In genomic region chr6:5174756-5175155, GRCh38 we compare ENCODE assay signal across 10 cellular contexts.
A peak's percentile ranks its signal among the peaks of the same experiment; 100 is the strongest.
DNase-seq lines count a peak whose midpoint lies in the region; ATAC-seq and TF ChIP-seq lines count a peak whose summit lies in the region.
"Had no signal": no experiment of that assay in that cellular context is flagged by ENCODE, and none has a peak within 500 bp of the region (broad histone marks: within the 10 kb centered on the region; RNA-seq: fewer than 3 reads in every experiment).

No MANE protein-coding gene starts in this region.

- no peak for TF ChIP-seq CTCF in GM12865 (IDR thresholded peaks at IDR 0.05; ENCODE audit: insufficient read depth, low read depth, low read length, missing control alignments)

- peak overlapping the region; percentile 67 for H3K4me3 Mint-ChIP-seq in activated T-helper 17 cell treated with anti-CD3 and anti-CD28 coated beads, Interleukin-2, amount 50 U/mL, for 72 hours
- peak overlapping the region; percentile 82 for H3K4me3 Mint-ChIP-seq in natural killer cell treated with Interleukin-12 subunit alpha and Interleukin-12 subunit beta and Interleukin-15 and Interleukin-18, amount 100 ng/mL, for 72 hours
- H3K4me3 Mint-ChIP-seq: endodermal cell had no signal

- peak; percentile 13 for ATAC-seq in HG03175 (IDR thresholded peaks at IDR 0.05; ENCODE audit: unreplicated experiment)
- no peak for ATAC-seq in activated T-helper 17 cell treated with anti-CD3 and anti-CD28 coated beads, Interleukin-2, amount 50 U/mL, for 72 hours (replicated peaks)
- ATAC-seq in natural killer cell treated with Interleukin-12 subunit alpha and Interleukin-12 subunit beta and Interleukin-15 and Interleukin-18, amount 100 ng/mL, for 72 hours: no peak
- ATAC-seq in HG02588 (IDR thresholded peaks at IDR 0.05; ENCODE audit: unreplicated experiment): no peak

- peak overlapping the region; percentile 85 for H3K27ac Mint-ChIP-seq in activated T-helper 17 cell treated with anti-CD3 and anti-CD28 coated beads, Interleukin-2, amount 50 U/mL, for 72 hours
- peak overlapping the region; percentile 90 to 98 for H3K27ac Mint-ChIP-seq in natural killer cell treated with Interleukin-12 subunit alpha and Interleukin-12 subunit beta and Interleukin-15 and Interleukin-18, amount 100 ng/mL, for 72 hours
- H3K27ac Mint-ChIP-seq: endodermal cell had no signal

- POLR2A ChIA-PET in HEK293T (lab: Yijun Ruan, JAX): no interaction called here

- H3K4me1 Mint-ChIP-seq in activated T-helper 17 cell treated with anti-CD3 and anti-CD28 coated beads, Interleukin-2, amount 50 U/mL, for 72 hours: peaks cover 22% of the 10 kb centered on the region
- H3K4me1 Mint-ChIP-seq in natural killer cell treated with Interleukin-12 subunit alpha and Interleukin-12 subunit beta and Interleukin-15 and Interleukin-18, amount 100 ng/mL, for 72 hours (ENCODE audit: low read depth in 2 of 2): peaks cover 32 to 33% of the 10 kb centered on the region in 2 donors

- H3K27me3 Mint-ChIP-seq in activated T-helper 17 cell treated with anti-CD3 and anti-CD28 coated beads, Interleukin-2, amount 50 U/mL, for 72 hours: no peaks in the 10 kb centered on the region
- no peaks in the 10 kb centered on the region for H3K27me3 Mint-ChIP-seq in natural killer cell treated with Interleukin-12 subunit alpha and Interleukin-12 subunit beta and Interleukin-15 and Interleukin-18, amount 100 ng/mL, for 72 hours

- CTCF ChIA-PET in HEK293T (lab: Yijun Ruan, JAX): interaction anchor here (0.9 to 2.7 kb wide), 4 partner anchors 10 to 118 kb away, joined by 3 to 15 read pairs (median 4); no protein-coding TSS in a partner anchor

- DNase-seq in GM12865 (ENCODE audit: low read depth) (peak; percentile 37), NCI-H1417 (lab: John Stamatoyannopoulos, UW) (no peak), HEK293T (ENCODE audit: extremely low spot score) (no peak), NCI-H2029 (lab: John Stamatoyannopoulos, UW) (no peak)
- DNase-seq in natural killer cell treated with Interleukin-12 subunit alpha and Interleukin-12 subunit beta and Interleukin-15 and Interleukin-18, amount 100 ng/mL, for 72 hours (ENCODE audit: low spot score): no peak

- H3K36me3 Mint-ChIP-seq in activated T-helper 17 cell treated with anti-CD3 and anti-CD28 coated beads, Interleukin-2, amount 50 U/mL, for 72 hours (ENCODE audit: low read depth): no peaks in the 10 kb centered on the region
- H3K36me3 Mint-ChIP-seq in natural killer cell treated with Interleukin-12 subunit alpha and Interleukin-12 subunit beta and Interleukin-15 and Interleukin-18, amount 100 ng/mL, for 72 hours: no peaks in the 10 kb centered on the region

- peak overlapping the region; percentile 40 for H3K4me3 ChIP-seq in GM12865 (ENCODE audit: low read depth, low read length)
- H3K4me3 ChIP-seq: hepatocyte had no signal

- H3K9me3 Mint-ChIP-seq in activated T-helper 17 cell treated with anti-CD3 and anti-CD28 coated beads, Interleukin-2, amount 50 U/mL, for 72 hours: no peaks in the 10 kb centered on the region
- H3K9me3 Mint-ChIP-seq in natural killer cell treated with Interleukin-12 subunit alpha and Interleukin-12 subunit beta and Interleukin-15 and Interleukin-18, amount 100 ng/mL, for 72 hours: no peaks in the 10 kb centered on the region
- H3K9me3 Mint-ChIP-seq: endodermal cell had no signal

TF ChIP-seq in HEK293T, 16 proteins besides CTCF, POLR2A, EP300 and RAD21:
- TF ChIP-seq FOXK2 (IDR thresholded peaks at IDR 0.05) (no peak), HDGF (IDR thresholded peaks at IDR 0.05; ENCODE audit: borderline replicate concordance) (no peak), NFRKB (IDR thresholded peaks at IDR 0.05) (no peak), ELF4 (IDR thresholded peaks at IDR 0.05) (no peak), SP1 (IDR thresholded peaks at IDR 0.05) (no peak), SUZ12 (IDR thresholded peaks at IDR 0.05) (no peak)
